Comparison of ENCODE assay signal across 1 cellular context in genomic region chr5:15499528-15500325, GRCh38.
TF ChIP-seq lines count a peak whose summit lies in the region.

TSS of gene FBXL7 (plus strand) at chr5:15500180.

TF ChIP-seq in GM12878, 131 proteins besides CTCF, POLR2A, EP300 and RAD21 (continued from another document):
- TF ChIP-seq, protein P1, sequence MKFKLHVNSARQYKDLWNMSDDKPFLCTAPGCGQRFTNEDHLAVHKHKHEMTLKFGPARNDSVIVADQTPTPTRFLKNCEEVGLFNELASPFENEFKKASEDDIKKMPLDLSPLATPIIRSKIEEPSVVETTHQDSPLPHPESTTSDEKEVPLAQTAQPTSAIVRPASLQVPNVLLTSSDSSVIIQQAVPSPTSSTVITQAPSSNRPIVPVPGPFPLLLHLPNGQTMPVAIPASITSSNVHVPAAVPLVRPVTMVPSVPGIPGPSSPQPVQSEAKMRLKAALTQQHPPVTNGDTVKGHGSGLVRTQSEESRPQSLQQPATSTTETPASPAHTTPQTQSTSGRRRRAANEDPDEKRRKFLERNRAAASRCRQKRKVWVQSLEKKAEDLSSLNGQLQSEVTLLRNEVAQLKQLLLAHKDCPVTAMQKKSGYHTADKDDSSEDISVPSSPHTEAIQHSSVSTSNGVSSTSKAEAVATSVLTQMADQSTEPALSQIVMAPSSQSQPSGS (IDR thresholded peaks at IDR 0.05; ENCODE audit: low read length) = no peak
- TF ChIP-seq NFIC (IDR thresholded peaks at IDR 0.05; ENCODE audit: low read depth, low read length) = no peak
- TF ChIP-seq SMAD1 (IDR thresholded peaks at IDR 0.05; ENCODE audit: low read depth, partially characterized antibody) = no peak
- no peak for TF ChIP-seq HCFC1 (IDR thresholded peaks at IDR 0.05; ENCODE audit: low read length)
- no peak for TF ChIP-seq TAF1 (IDR thresholded peaks at IDR 0.05; ENCODE audit: borderline replicate concordance, low read depth, low read length)
- TF ChIP-seq BACH1 (IDR thresholded peaks at IDR 0.05; ENCODE audit: borderline replicate concordance) = no peak
- no peak for TF ChIP-seq LARP7 (IDR thresholded peaks at IDR 0.05)
- no peak for TF ChIP-seq WRNIP1 (IDR thresholded peaks at IDR 0.05; ENCODE audit: borderline replicate concordance, low read depth, low read length)
- TF ChIP-seq SPI1 (IDR thresholded peaks at IDR 0.05; ENCODE audit: borderline replicate concordance, insufficient read depth, low read depth, low read length) = no peak
